Comparison of ENCODE assay signal across 26 cellular contexts in the genomic region with DNA sequence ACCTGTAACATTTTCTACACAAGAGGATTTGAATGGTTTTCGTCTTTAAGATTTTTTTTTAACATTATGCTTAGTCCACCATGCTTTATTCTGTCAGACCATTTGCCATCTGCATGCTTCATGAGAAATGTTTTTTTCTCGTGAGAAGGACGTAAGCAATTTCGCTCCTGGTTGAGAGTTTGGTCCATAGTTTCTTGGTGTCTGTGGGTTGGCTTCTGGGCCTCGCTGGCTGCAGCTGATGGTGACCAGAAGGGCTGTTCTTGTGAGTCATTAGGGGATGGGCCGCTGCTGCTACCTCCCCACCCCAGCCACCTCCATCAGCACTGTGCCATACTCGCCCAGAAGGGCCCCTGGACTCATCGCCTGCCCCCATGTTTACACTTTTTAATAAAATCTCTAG. TPM values are rescaled to one million over a fixed set of nuclear protein-coding genes. Genes with fewer than 3 reads are reported as not detected.
DNase-seq lines count a peak whose midpoint lies in the region; ATAC-seq and TF ChIP-seq lines count a peak whose summit lies in the region.
"Had no signal": no experiment of that assay in that cellular context is flagged by ENCODE, and none has a peak within 500 bp of the region (broad histone marks: within the 10 kb centered on the region; RNA-seq: fewer than 3 reads in every experiment).

No MANE protein-coding gene starts in this region.

- H3K9me2 ChIP-seq in SU-DHL-6 (replicated peaks; ENCODE audit: insufficient read depth, low read length): no peaks in the 10 kb centered on the region

- H3K27me3 Mint-ChIP-seq in naive B cell: no peaks in the 10 kb centered on the region

- H3K9ac ChIP-seq in BLaER1: no peak overlapping the region
- peak overlapping the region; percentile 20; the same call in 1 of the 2 replicates for H3K9ac ChIP-seq in SU-DHL-6 (ENCODE audit: low read length)
- H3K9ac ChIP-seq: KMS-11 had no signal

- H2AFZ ChIP-seq in SU-DHL-6 (ENCODE audit: low read depth, low read length, severe bottlenecking): no peak overlapping the region

- peak overlapping the region in 4 of 6 donors; percentile 54 to 96 (median 80) for H3K27ac Mint-ChIP-seq in naive B cell
- H3K27ac Mint-ChIP-seq: CD4-positive, alpha-beta T cell had no signal

- H3K4me3 Mint-ChIP-seq in naive B cell: peak overlapping the region in 1 of 8 donors; percentile 74
- H3K4me3 Mint-ChIP-seq: CD4-positive, alpha-beta T cell had no signal

- H3K4me2 ChIP-seq in BLaER1 (peak overlapping the region; percentile 79), SU-DHL-6 (ENCODE audit: low read depth, low read length, poor library complexity, severe bottlenecking) (peak overlapping the region; percentile 51)
- H3K4me2 ChIP-seq: KMS-11 had no signal

- H3K36me3 ChIP-seq in BLaER1: peaks cover 59% of the 10 kb centered on the region
- H3K36me3 ChIP-seq in SU-DHL-6 (ENCODE audit: low read length): 0 out of 2 replicates have a peak, but pooled peaks cover 7% of the 10 kb centered on the region

- peaks cover 0 to 3% (median 0%) of the 10 kb centered on the region in 7 donors for H3K9me3 Mint-ChIP-seq in naive B cell
- H3K9me3 Mint-ChIP-seq: CD4-positive, alpha-beta T cell had no signal

- no peaks in the 10 kb centered on the region for H3K27me3 ChIP-seq in BLaER1
- no peaks in the 10 kb centered on the region for H3K27me3 ChIP-seq in SU-DHL-6 (ENCODE audit: low read length)

- no peak overlapping the region for H3K4me3 ChIP-seq in BLaER1
- no peak overlapping the region for H3K4me3 ChIP-seq in SU-DHL-6 (ENCODE audit: insufficient read depth, low read length, poor library complexity, severe bottlenecking)
- H3K4me3 ChIP-seq: SK-N-MC had no signal

- TF ChIP-seq CTCF in SU-DHL-6 (IDR thresholded peaks at IDR 0.05; ENCODE audit: insufficient read depth, low read length, poor library complexity, severe bottlenecking): no peak

- H4K20me1 ChIP-seq in BLaER1 (peaks cover 46% of the 10 kb centered on the region), SU-DHL-6 (ENCODE audit: low read depth, low read length) (no peaks in the 10 kb centered on the region)

- H3K9me3 ChIP-seq in BLaER1 (peaks cover 7% of the 10 kb centered on the region), SU-DHL-6 (ENCODE audit: insufficient read depth, low read length) (no peaks in the 10 kb centered on the region)
- H3K9me3 ChIP-seq: Caco-2 had no signal

- peaks cover 13 to 31% of the 10 kb centered on the region in 2 donors for H3K36me3 Mint-ChIP-seq in naive B cell

- H3K27ac ChIP-seq in BLaER1: 0 out of 2 replicates have a peak overlapping the region, but pooled peaks have one; percentile 23
- peak overlapping the region; percentile 79 for H3K27ac ChIP-seq in SU-DHL-6 (ENCODE audit: low read depth, low read length)
- H3K27ac ChIP-seq: HL-60, KMS-11, RWPE1, SK-N-MC had no signal

- no peak for ATAC-seq in naive B cell (ENCODE audit: low read depth in 2 of 2)
- no peak for ATAC-seq in HG02885 (IDR thresholded peaks at IDR 0.05; ENCODE audit: poor library complexity, unreplicated experiment)

- H3K4me1 ChIP-seq in BLaER1: peaks cover 79% of the 10 kb centered on the region
- H3K4me1 ChIP-seq: Caco-2 had no signal

- H3F3A ChIP-seq in SU-DHL-6 (ENCODE audit: insufficient read depth): peaks cover 18% of the 10 kb centered on the region

- peaks cover 74% of the 10 kb centered on the region for H3K79me2 ChIP-seq in SU-DHL-6 (ENCODE audit: insufficient read depth, low read length)

- peak; percentile 14 for DNase-seq in H4 (ENCODE audit: low spot score)
- no peak for DNase-seq in naive B cell
- DNase-seq in HT-29 (ENCODE audit: low spot score): no peak
- no peak for DNase-seq in NCI-H2171 (lab: John Stamatoyannopoulos, UW)
- no peak for DNase-seq in iPS-NIHi11 (ENCODE audit: low spot score)
- DNase-seq: Caco-2; CD4-positive, alpha-beta T cell; DMS153; EL; GF-D8; H7; MV-4-11; NCI-H1417; NCI-H1694 treated with DMSO at 0.1 percent for 48 hours; NCI-H446 treated with DMSO at 0.1 percent for 48 hours; SHP77 treated with DMSO at 0.1 percent for 48 hours had no signal

- peaks cover 83 to 100% (median 90%) of the 10 kb centered on the region in 3 donors for H3K4me1 Mint-ChIP-seq in naive B cell

RNA-seq across cellular contexts. Expression of gene SYK, which starts 11.4 kb away (rescaled TPM):
- total RNA-seq in H4 (2014; rRNA removed; shearing (Covaris generic)): 0.76 and 0.99 TPM in 2 replicates
- polyA plus RNA-seq in naive B cell (ENCODE audit: low read depth in 6 of 6): 100 to 1,000 TPM; 163 to 261 (median 214) TPM
- 24.2 and 34.7 TPM in 2 replicates for total RNA-seq in HT-29 (2014; rRNA removed; shearing (Covaris generic))
- total RNA-seq: A172, M059J had no signal
- polyA plus RNA-seq: AG04450 had no signal

Comparison
In these comparisons a context has a peak if more than half of its experiments do, and no peak if none do; other contexts are left out.
1. RNA of gene SYK, which starts 11.4 kb away (total RNA-seq): 24.2 to 34.7 TPM in HT-29; 0.76 to 0.99 TPM in H4; every median in the first group is over 10 times any median in the second.